1 cellular context compared by ENCODE assay signal in the genomic region with DNA sequence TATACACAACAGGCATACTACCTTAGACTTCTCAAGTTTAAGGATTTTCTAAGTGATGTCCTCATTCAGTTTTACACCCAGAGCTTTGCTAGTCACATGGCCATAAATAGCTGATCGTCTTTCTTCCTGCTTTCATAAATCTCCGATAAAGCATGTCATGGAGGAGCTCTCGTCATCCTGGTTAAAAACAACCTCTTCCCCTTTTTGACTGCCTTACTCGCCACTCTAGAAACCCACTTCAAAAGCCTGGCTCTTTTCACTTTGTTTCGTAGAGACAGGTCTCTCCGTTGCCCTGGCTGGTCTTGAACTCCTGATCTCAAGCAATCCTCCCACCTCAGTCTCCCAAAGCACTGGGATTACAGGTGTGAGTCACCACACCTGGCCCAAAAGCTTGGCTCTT.
TF ChIP-seq lines count a peak whose summit lies in the region.

No MANE protein-coding gene starts in this region.

TF ChIP-seq in K562, 482 proteins besides CTCF, POLR2A, EP300 and RAD21 (continued from another document and continues in another):
- TF ChIP-seq, protein P1, sequence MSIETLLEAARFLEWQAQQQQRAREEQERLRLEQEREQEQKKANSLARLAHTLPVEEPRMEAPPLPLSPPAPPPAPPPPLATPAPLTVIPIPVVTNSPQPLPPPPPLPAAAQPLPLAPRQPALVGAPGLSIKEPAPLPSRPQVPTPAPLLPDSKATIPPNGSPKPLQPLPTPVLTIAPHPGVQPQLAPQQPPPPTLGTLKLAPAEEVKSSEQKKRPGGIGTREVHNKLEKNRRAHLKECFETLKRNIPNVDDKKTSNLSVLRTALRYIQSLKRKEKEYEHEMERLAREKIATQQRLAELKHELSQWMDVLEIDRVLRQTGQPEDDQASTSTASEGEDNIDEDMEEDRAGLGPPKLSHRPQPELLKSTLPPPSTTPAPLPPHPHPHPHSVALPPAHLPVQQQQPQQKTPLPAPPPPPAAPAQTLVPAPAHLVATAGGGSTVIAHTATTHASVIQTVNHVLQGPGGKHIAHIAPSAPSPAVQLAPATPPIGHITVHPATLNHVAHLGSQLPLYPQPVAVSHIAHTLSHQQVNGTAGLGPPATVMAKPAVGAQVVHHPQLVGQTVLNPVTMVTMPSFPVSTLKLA (conservative IDR thresholded peaks at IDR 0.05): peak; percentile 28 to 38; a peak in 2 of 4 replicates
- TF ChIP-seq STAT5A (IDR thresholded peaks at IDR 0.05; ENCODE audit: borderline replicate concordance, low read length): no peak
- no peak for TF ChIP-seq TAL1 (IDR thresholded peaks at IDR 0.05)
- peak; percentile 58 for TF ChIP-seq L3MBTL2 (IDR thresholded peaks at IDR 0.05)
- TF ChIP-seq, protein P2, sequence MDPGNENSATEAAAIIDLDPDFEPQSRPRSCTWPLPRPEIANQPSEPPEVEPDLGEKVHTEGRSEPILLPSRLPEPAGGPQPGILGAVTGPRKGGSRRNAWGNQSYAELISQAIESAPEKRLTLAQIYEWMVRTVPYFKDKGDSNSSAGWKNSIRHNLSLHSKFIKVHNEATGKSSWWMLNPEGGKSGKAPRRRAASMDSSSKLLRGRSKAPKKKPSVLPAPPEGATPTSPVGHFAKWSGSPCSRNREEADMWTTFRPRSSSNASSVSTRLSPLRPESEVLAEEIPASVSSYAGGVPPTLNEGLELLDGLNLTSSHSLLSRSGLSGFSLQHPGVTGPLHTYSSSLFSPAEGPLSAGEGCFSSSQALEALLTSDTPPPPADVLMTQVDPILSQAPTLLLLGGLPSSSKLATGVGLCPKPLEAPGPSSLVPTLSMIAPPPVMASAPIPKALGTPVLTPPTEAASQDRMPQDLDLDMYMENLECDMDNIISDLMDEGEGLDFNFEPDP (CRISPR knock-in tag; IDR thresholded peaks at IDR 0.05): no peak
- peak; percentile 82; the same call in 1 of the 2 replicates for TF ChIP-seq DMBX1 (CRISPR knock-in tag; IDR thresholded peaks at IDR 0.05; ENCODE audit: borderline replicate concordance)
- TF ChIP-seq MCM7 (IDR thresholded peaks at IDR 0.05): no peak
- TF ChIP-seq EGR1 (conservative IDR thresholded peaks at IDR 0.05): no peak
- TF ChIP-seq, protein P3, sequence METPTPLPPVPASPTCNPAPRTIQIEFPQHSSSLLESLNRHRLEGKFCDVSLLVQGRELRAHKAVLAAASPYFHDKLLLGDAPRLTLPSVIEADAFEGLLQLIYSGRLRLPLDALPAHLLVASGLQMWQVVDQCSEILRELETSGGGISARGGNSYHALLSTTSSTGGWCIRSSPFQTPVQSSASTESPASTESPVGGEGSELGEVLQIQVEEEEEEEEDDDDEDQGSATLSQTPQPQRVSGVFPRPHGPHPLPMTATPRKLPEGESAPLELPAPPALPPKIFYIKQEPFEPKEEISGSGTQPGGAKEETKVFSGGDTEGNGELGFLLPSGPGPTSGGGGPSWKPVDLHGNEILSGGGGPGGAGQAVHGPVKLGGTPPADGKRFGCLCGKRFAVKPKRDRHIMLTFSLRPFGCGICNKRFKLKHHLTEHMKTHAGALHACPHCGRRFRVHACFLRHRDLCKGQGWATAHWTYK (CRISPR knock-in tag; IDR thresholded peaks at IDR 0.05): peak; percentile 93
- peak; percentile 98 for TF ChIP-seq SPI1 (IDR thresholded peaks at IDR 0.05; ENCODE audit: borderline replicate concordance, low read depth, low read length)
- 0 out of 2 replicates have a peak, but pooled peaks have one; percentile 19 for TF ChIP-seq MAFG (tag; conservative IDR thresholded peaks at IDR 0.05)
- peak; percentile 79 for TF ChIP-seq DDX20 (tag; IDR thresholded peaks at IDR 0.05; ENCODE audit: low read depth)
- TF ChIP-seq POU5F1 (IDR thresholded peaks at IDR 0.05; ENCODE audit: borderline replicate concordance, low read depth, low read length, partially characterized antibody): no peak
- no peak for TF ChIP-seq FOXK2 (conservative IDR thresholded peaks at IDR 0.05 in 1 of 2, IDR thresholded peaks at IDR 0.05 in 1 of 2; ENCODE audit: low read depth in 2 of 2)
- TF ChIP-seq TOE1 (IDR thresholded peaks at IDR 0.05; ENCODE audit: borderline replicate concordance): 0 out of 2 replicates have a peak, but pooled peaks have one; percentile 15
- no peak for TF ChIP-seq TOE1 (CRISPR knock-in tag; IDR thresholded peaks at IDR 0.05; ENCODE audit: borderline replicate concordance, low read depth)
- peak; percentile 92; the same call in 1 of the 2 replicates for TF ChIP-seq KLF6 (CRISPR knock-in tag; IDR thresholded peaks at IDR 0.05; ENCODE audit: borderline replicate concordance)
- TF ChIP-seq, protein P4, sequence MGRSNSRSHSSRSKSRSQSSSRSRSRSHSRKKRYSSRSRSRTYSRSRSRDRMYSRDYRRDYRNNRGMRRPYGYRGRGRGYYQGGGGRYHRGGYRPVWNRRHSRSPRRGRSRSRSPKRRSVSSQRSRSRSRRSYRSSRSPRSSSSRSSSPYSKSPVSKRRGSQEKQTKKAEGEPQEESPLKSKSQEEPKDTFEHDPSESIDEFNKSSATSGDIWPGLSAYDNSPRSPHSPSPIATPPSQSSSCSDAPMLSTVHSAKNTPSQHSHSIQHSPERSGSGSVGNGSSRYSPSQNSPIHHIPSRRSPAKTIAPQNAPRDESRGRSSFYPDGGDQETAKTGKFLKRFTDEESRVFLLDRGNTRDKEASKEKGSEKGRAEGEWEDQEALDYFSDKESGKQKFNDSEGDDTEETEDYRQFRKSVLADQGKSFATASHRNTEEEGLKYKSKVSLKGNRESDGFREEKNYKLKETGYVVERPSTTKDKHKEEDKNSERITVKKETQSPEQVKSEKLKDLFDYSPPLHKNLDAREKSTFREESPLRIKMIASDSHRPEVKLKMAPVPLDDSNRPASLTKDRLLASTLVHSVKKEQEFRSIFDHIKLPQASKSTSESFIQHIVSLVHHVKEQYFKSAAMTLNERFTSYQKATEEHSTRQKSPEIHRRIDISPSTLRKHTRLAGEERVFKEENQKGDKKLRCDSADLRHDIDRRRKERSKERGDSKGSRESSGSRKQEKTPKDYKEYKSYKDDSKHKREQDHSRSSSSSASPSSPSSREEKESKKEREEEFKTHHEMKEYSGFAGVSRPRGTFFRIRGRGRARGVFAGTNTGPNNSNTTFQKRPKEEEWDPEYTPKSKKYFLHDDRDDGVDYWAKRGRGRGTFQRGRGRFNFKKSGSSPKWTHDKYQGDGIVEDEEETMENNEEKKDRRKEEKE (IDR thresholded peaks at IDR 0.05; ENCODE audit: borderline replicate concordance in 1 of 2, control insufficient read depth in 1 of 2, low read depth in 2 of 2, low read length in 1 of 2): no peak
- TF ChIP-seq, protein P5, sequence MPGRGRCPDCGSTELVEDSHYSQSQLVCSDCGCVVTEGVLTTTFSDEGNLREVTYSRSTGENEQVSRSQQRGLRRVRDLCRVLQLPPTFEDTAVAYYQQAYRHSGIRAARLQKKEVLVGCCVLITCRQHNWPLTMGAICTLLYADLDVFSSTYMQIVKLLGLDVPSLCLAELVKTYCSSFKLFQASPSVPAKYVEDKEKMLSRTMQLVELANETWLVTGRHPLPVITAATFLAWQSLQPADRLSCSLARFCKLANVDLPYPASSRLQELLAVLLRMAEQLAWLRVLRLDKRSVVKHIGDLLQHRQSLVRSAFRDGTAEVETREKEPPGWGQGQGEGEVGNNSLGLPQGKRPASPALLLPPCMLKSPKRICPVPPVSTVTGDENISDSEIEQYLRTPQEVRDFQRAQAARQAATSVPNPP (IDR thresholded peaks at IDR 0.05; ENCODE audit: borderline replicate concordance, insufficient read depth, insufficient read length): no peak
- TF ChIP-seq ZEB2 (IDR thresholded peaks at IDR 0.05): 0 out of 2 replicates have a peak, but pooled peaks have one; percentile 24
- TF ChIP-seq CEBPG (CRISPR knock-in tag; IDR thresholded peaks at IDR 0.05): no peak
- no peak for TF ChIP-seq CEBPG (tag; conservative IDR thresholded peaks at IDR 0.05 in 1 of 2, IDR thresholded peaks at IDR 0.05 in 1 of 2)
- peak in 1 of 3 experiments; percentile 27 for TF ChIP-seq YY1 (IDR thresholded peaks at IDR 0.05; ENCODE audit: borderline replicate concordance in 1 of 3, control insufficient read depth in 1 of 3, extremely low read depth in 1 of 3, insufficient read depth in 3 of 3, insufficient read length in 1 of 3, insufficient replicate concordance in 2 of 3, low read depth in 1 of 3, low read length in 2 of 3)
- peak; percentile 72 for TF ChIP-seq CXXC5 (CRISPR knock-in tag; IDR thresholded peaks at IDR 0.05)
- no peak for TF ChIP-seq YBX1 (IDR thresholded peaks at IDR 0.05)
- TF ChIP-seq TBL1XR1 (IDR thresholded peaks at IDR 0.05; ENCODE audit: low read length in 2 of 2): no peak
- TF ChIP-seq NFXL1 (CRISPR knock-in tag; IDR thresholded peaks at IDR 0.05): 0 out of 2 replicates have a peak, but pooled peaks have one; percentile 9
- TF ChIP-seq XRCC5 (IDR thresholded peaks at IDR 0.05; ENCODE audit: low read depth, low read length): no peak
- no peak for TF ChIP-seq ATF1 (CRISPR knock-in tag; IDR thresholded peaks at IDR 0.05)
- peak; percentile 29; the same call in 1 of the 2 replicates for TF ChIP-seq ATF1 (tag; IDR thresholded peaks at IDR 0.05)
- TF ChIP-seq ZNF766 (CRISPR knock-in tag; conservative IDR thresholded peaks at IDR 0.05): peak; percentile 95
- peak; percentile 87; the same call in 1 of the 2 replicates for TF ChIP-seq ZNF197 (CRISPR knock-in tag; IDR thresholded peaks at IDR 0.05; ENCODE audit: low read depth)
- no peak for TF ChIP-seq ZNF445 (CRISPR knock-in tag; IDR thresholded peaks at IDR 0.05; ENCODE audit: low read depth)
- TF ChIP-seq BACH1 (tag; IDR thresholded peaks at IDR 0.05): peak; percentile 74
- TF ChIP-seq MIER1 (IDR thresholded peaks at IDR 0.05; ENCODE audit: low read depth): no peak
- peak; percentile 71; the same call in 1 of the 2 replicates for TF ChIP-seq ZNF589 (CRISPR knock-in tag; IDR thresholded peaks at IDR 0.05; ENCODE audit: low read depth)
- peak; percentile 46 for TF ChIP-seq FOSL1 (tag; conservative IDR thresholded peaks at IDR 0.05)
- TF ChIP-seq STAT5B (CRISPR knock-in tag; IDR thresholded peaks at IDR 0.05): no peak
- TF ChIP-seq RCOR1 (IDR thresholded peaks at IDR 0.05; ENCODE audit: borderline replicate concordance in 1 of 2, low read depth in 2 of 2, low read length in 2 of 2): peak in 1 of 2 experiments; percentile 11; a peak in 1 of 4 replicates
- no peak for TF ChIP-seq NFYB (IDR thresholded peaks at IDR 0.05; ENCODE audit: extremely low read depth, insufficient read length)
- TF ChIP-seq HDAC8 (tag; IDR thresholded peaks at IDR 0.05): no peak
- no peak for TF ChIP-seq ARID2 (IDR thresholded peaks at IDR 0.05)
- peak; percentile 77 for TF ChIP-seq ZNF239 (CRISPR knock-in tag; IDR thresholded peaks at IDR 0.05)
- peak; percentile 49; the same call in 1 of the 2 replicates for TF ChIP-seq ARID1B (IDR thresholded peaks at IDR 0.05)
- TF ChIP-seq GATA2 (CRISPR knock-in tag; IDR thresholded peaks at IDR 0.05): no peak
- no peak for TF ChIP-seq NCOA6 (IDR thresholded peaks at IDR 0.05)
- no peak for TF ChIP-seq POLR3A (IDR thresholded peaks at IDR 0.05; ENCODE audit: borderline replicate concordance, extremely low read depth, insufficient read depth, insufficient read length)
- TF ChIP-seq PTTG1 (tag; IDR thresholded peaks at IDR 0.05; ENCODE audit: low read depth): peak; percentile 74
- TF ChIP-seq, protein P6, sequence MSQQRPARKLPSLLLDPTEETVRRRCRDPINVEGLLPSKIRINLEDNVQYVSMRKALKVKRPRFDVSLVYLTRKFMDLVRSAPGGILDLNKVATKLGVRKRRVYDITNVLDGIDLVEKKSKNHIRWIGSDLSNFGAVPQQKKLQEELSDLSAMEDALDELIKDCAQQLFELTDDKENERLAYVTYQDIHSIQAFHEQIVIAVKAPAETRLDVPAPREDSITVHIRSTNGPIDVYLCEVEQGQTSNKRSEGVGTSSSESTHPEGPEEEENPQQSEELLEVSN (IDR thresholded peaks at IDR 0.05; ENCODE audit: borderline replicate concordance in 1 of 2, extremely low read depth in 1 of 2, insufficient read depth in 1 of 2, insufficient read length in 1 of 2, low read depth in 1 of 2, low read length in 1 of 2, poor library complexity in 1 of 2, severe bottlenecking in 1 of 2): no peak
- TF ChIP-seq E2F3 (CRISPR knock-in tag; IDR thresholded peaks at IDR 0.05): no peak
- TF ChIP-seq KDM4B (IDR thresholded peaks at IDR 0.05; ENCODE audit: borderline replicate concordance in 2 of 2, low read depth in 1 of 2): no peak
- TF ChIP-seq, protein P7, sequence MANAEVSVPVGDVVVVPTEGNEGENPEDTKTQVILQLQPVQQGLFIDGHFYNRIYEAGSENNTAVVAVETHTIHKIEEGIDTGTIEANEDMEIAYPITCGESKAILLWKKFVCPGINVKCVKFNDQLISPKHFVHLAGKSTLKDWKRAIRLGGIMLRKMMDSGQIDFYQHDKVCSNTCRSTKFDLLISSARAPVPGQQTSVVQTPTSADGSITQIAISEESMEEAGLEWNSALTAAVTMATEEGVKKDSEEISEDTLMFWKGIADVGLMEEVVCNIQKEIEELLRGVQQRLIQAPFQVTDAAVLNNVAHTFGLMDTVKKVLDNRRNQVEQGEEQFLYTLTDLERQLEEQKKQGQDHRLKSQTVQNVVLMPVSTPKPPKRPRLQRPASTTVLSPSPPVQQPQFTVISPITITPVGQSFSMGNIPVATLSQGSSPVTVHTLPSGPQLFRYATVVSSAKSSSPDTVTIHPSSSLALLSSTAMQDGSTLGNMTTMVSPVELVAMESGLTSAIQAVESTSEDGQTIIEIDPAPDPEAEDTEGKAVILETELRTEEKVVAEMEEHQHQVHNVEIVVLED (CRISPR knock-in tag; IDR thresholded peaks at IDR 0.05): 0 out of 2 replicates have a peak, but pooled peaks have one; percentile 51
- TF ChIP-seq, protein P8, sequence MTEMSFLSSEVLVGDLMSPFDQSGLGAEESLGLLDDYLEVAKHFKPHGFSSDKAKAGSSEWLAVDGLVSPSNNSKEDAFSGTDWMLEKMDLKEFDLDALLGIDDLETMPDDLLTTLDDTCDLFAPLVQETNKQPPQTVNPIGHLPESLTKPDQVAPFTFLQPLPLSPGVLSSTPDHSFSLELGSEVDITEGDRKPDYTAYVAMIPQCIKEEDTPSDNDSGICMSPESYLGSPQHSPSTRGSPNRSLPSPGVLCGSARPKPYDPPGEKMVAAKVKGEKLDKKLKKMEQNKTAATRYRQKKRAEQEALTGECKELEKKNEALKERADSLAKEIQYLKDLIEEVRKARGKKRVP (CRISPR knock-in tag; IDR thresholded peaks at IDR 0.05): peak; percentile 82
- no peak for TF ChIP-seq NR2C2 (CRISPR knock-in tag; IDR thresholded peaks at IDR 0.05)
- peak; percentile 76 for TF ChIP-seq NR2C2 (tag; IDR thresholded peaks at IDR 0.05)
- no peak for TF ChIP-seq POLR2AphosphoS5 (IDR thresholded peaks at IDR 0.05; ENCODE audit: control insufficient read depth, insufficient read depth, low read depth, low read length)
- peak in 1 of 2 experiments; percentile 57; a peak in 1 of 4 replicates for TF ChIP-seq MAZ (CRISPR knock-in tag; conservative IDR thresholded peaks at IDR 0.05 in 1 of 2, IDR thresholded peaks at IDR 0.05 in 1 of 2)
- no peak for TF ChIP-seq DNMT1 (IDR thresholded peaks at IDR 0.05)
- TF ChIP-seq ELF1 (tag; IDR thresholded peaks at IDR 0.05): no peak
